In the genomic region with DNA sequence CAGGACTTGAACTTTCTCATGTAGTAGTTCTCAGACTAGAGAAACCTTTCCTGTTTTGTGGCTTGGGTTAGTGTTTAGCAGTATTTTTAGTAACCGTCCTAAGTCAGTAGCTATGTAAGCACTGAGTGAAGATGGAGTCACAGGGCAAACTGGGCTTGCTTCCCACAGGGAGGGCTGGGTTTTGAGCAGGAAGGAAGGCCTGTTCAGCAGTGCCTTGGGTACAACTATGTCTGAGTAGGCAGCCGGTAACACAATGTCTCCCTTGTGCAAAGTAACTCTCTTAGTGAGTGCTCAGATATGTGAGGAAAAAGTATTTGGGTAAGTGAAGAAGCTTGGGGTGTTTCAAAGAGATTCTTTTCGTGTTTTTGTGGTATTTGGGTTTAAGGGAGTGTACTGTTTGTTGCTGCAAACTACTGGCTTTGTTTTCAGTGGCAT, we compare ENCODE assay signal across 8 cellular contexts.
DNase-seq lines count a peak whose midpoint lies in the region; ATAC-seq, FAIRE-seq and TF ChIP-seq lines count a peak whose summit lies in the region.

No MANE protein-coding gene starts in this region.

- H4K91ac ChIP-seq in H1 (replicated peaks; ENCODE audit: insufficient read length, low read length), result no peak overlapping the region

- no peak overlapping the region for H2BK15ac ChIP-seq in H1 (ENCODE audit: low read length)

- H2BK20ac ChIP-seq in H1 (ENCODE audit: low read length), result no peak overlapping the region

- H2BK12ac ChIP-seq in H1 (ENCODE audit: low read depth, low read length), result no peak overlapping the region

- H3K9me3 ChIP-seq in SK-N-MC (ENCODE audit: low read depth, low read length) (no peaks in the 10 kb centered on the region), H1 (ENCODE audit: insufficient read depth in 2 of 2, low read depth in 1 of 2, low read length in 1 of 2) (no peaks in the 10 kb centered on the region)

- no peak for TF ChIP-seq RAD21 in H1 (IDR thresholded peaks at IDR 0.05 in 1 of 2, conservative IDR thresholded peaks at IDR 0.05 in 1 of 2; ENCODE audit: low read depth in 2 of 2, low read length in 2 of 2)

- no peaks in the 10 kb centered on the region; the same call in 1 of the 2 replicates for H3K23me2 ChIP-seq in H1 (ENCODE audit: low read depth, low read length)

- H3K23ac ChIP-seq in H1 (ENCODE audit: insufficient read length), result no peak overlapping the region

- no peak for ATAC-seq in HG02623 (IDR thresholded peaks at IDR 0.05; ENCODE audit: unreplicated experiment)

- H3K36me3 ChIP-seq in SK-N-MC (ENCODE audit: insufficient read depth, low read length) (no peaks in the 10 kb centered on the region), H1 (ENCODE audit: control insufficient read depth in 2 of 4, insufficient read depth in 4 of 4, low read length in 3 of 4) (0 out of 8 replicates have a peak, but pooled peaks cover 0 to 2% (median 0%) of the 10 kb centered on the region in 4 experiments)

- H3K27ac ChIP-seq in SK-N-MC (peak overlapping the region; percentile 88), H1 (ENCODE audit: low read depth, low read length) (no peak overlapping the region)

- H2BK5ac ChIP-seq in H1 (ENCODE audit: low read depth, low read length), result no peak overlapping the region

- CTCF ChIA-PET in H1 (lab: Charles Lee; ENCODE audit: partially characterized antibody), result interaction anchor here (0.7 to 2.6 kb wide), 7 partner anchors 11 to 211 kb away, joined by 3 to 17 read pairs (median 4); no protein-coding TSS in a partner anchor

- H3K79me2 ChIP-seq in H1 (ENCODE audit: control insufficient read depth in 1 of 2, insufficient read depth in 2 of 2, low read length in 2 of 2), result no peaks in the 10 kb centered on the region

- H4K5ac ChIP-seq in H1 (ENCODE audit: insufficient read length, low read depth, low read length), result no peak overlapping the region

- H4K8ac ChIP-seq in H1 (ENCODE audit: extremely low read depth, insufficient read depth, low read length), result no peak overlapping the region

- peaks cover 0 to 1% of the 10 kb centered on the region in 2 experiments for H4K20me1 ChIP-seq in H1 (replicated peaks in 1 of 2; ENCODE audit: control insufficient read depth in 1 of 2, insufficient read depth in 2 of 2, low read length in 2 of 2)

- TF ChIP-seq POLR2A in H1 (IDR thresholded peaks at IDR 0.05; ENCODE audit: control extremely low read depth in 1 of 2, low read depth in 2 of 2, low read length in 2 of 2), result no peak

- no peak overlapping the region for H2BK120ac ChIP-seq in H1 (replicated peaks; ENCODE audit: low read depth, low read length)

- POLR2A ChIA-PET in H1 (lab: Charles Lee; ENCODE audit: partially characterized antibody), result no interaction called here

- FAIRE-seq in H1 (lab: Jason Lieb, UNC), result no peak

- H3K14ac ChIP-seq in H1 (ENCODE audit: insufficient read length), result no peak overlapping the region

- 83 to 100% methylated on average over 1 to 3 of the region's 3 CpGs for WGBS in H1 (ENCODE audit: extremely low coverage in 1 of 2, insufficient coverage in 1 of 2, insufficient read length in 1 of 2, insufficient replicate concordance in 2 of 2, low coverage in 1 of 2, low lambda C conversion rate in 2 of 2, missing lambda C conversion rate in 1 of 2), 2 experiments

- H3K9ac ChIP-seq in SK-N-MC (ENCODE audit: insufficient read length) (peak overlapping the region; percentile 71), H1 (replicated peaks in 1 of 4; ENCODE audit: extremely low read depth in 1 of 4, low read depth in 3 of 4, low read length in 3 of 4) (no peak overlapping the region)

- H3K18ac ChIP-seq in H1 (ENCODE audit: extremely low read depth, low read length), result 0 out of 2 replicates have a peak overlapping the region, but pooled peaks have one; percentile 9

- peak overlapping the region; percentile 61 for H3K4me3 ChIP-seq in SK-N-MC
- H3K4me3 ChIP-seq in H1 (ENCODE audit: extremely low read depth in 1 of 4, insufficient read depth in 2 of 4, low read depth in 3 of 4, low read length in 4 of 4), result no peak overlapping the region

- DNase-seq in C1 segment of cervical spinal cord (lab: John Stamatoyannopoulos, UW) (peak in 12 of 14 donors; percentile 25 to 83 (median 68)), HCEC 1CT (peak; percentile 94), SK-N-MC (ENCODE audit: low read depth, low spot score) (peak; percentile 14), H1 (ENCODE audit: low read depth in 1 of 2, low spot score in 2 of 2) (no peak), lung microvascular endothelial cell (ENCODE audit: low read depth in 2 of 2) (peak; percentile 87 to 98), superior temporal gyrus (ENCODE audit: extremely low spot score) (peak; percentile 91), NCI-H748 treated with DMSO at 0.1 percent for 48 hours (lab: John Stamatoyannopoulos, UW) (no peak)

- no peak overlapping the region for H2AFZ ChIP-seq in H1 (ENCODE audit: low read length)

- H3K4me2 ChIP-seq in H1 (ENCODE audit: insufficient read depth in 1 of 2, low read depth in 2 of 2, low read length in 2 of 2), result no peak overlapping the region

- H2AK5ac ChIP-seq in H1 (ENCODE audit: low read depth, low read length), result no peak overlapping the region

- no peak for TF ChIP-seq EP300 in H1 (IDR thresholded peaks at IDR 0.05; ENCODE audit: borderline replicate concordance in 1 of 2, low read depth in 2 of 2, low read length in 2 of 2)

- H3K4me1 ChIP-seq in H1 (replicated peaks in 1 of 4; ENCODE audit: control insufficient read depth in 3 of 4, insufficient read depth in 4 of 4, low read length in 3 of 4), result peaks cover 0 to 3% (median 1%) of the 10 kb centered on the region in 4 experiments; a peak in 2 of 7 replicates

- H3K4ac ChIP-seq in H1 (replicated peaks; ENCODE audit: insufficient read length, low read depth, low read length), result no peak overlapping the region

- no peaks in the 10 kb centered on the region for H3K27me3 ChIP-seq in H1 (replicated peaks in 1 of 4; ENCODE audit: control insufficient read depth in 3 of 4, extremely low read depth in 1 of 4, insufficient read depth in 3 of 4, low read length in 3 of 4)

- TF ChIP-seq CTCF in H1 (IDR thresholded peaks at IDR 0.05; ENCODE audit: control extremely low read depth in 1 of 3, insufficient read depth in 1 of 3, low read depth in 1 of 3, low read length in 3 of 3), result no peak

- no peak overlapping the region for H3K56ac ChIP-seq in H1 (replicated peaks; ENCODE audit: insufficient read length, low read depth, low read length)

- H3K79me1 ChIP-seq in H1 (ENCODE audit: low read depth, low read length), result no peaks in the 10 kb centered on the region

TF ChIP-seq in H1, 55 proteins besides CTCF, POLR2A, EP300 and RAD21:
- TF ChIP-seq, protein P1, sequence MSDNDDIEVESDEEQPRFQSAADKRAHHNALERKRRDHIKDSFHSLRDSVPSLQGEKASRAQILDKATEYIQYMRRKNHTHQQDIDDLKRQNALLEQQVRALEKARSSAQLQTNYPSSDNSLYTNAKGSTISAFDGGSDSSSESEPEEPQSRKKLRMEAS (IDR thresholded peaks at IDR 0.05), result no peak
- TF ChIP-seq JUN (IDR thresholded peaks at IDR 0.05; ENCODE audit: low read depth, low read length) (no peak), SP1 (IDR thresholded peaks at IDR 0.05; ENCODE audit: low read depth, low read length) (no peak), GTF2F1 (IDR thresholded peaks at IDR 0.05; ENCODE audit: borderline replicate concordance, low read depth, low read length) (no peak), JUND (IDR thresholded peaks at IDR 0.05; ENCODE audit: low read length) (no peak), NANOG (IDR thresholded peaks at IDR 0.05; ENCODE audit: insufficient read depth, low read depth, low read length, poor library complexity, severe bottlenecking) (no peak), KDM5A (IDR thresholded peaks at IDR 0.05; ENCODE audit: low read length) (no peak), SUZ12 (IDR thresholded peaks at IDR 0.05; ENCODE audit: low read length) (no peak), ASH2L (IDR thresholded peaks at IDR 0.05; ENCODE audit: low read length) (no peak)

Comparison
In these comparisons a context has a peak if more than half of its experiments do, and no peak if none do; other contexts are left out.
1. DNase-seq: peak in C1 segment of cervical spinal cord (12 of 14), HCEC 1CT (single experiment), SK-N-MC (single experiment), lung microvascular endothelial cell (2 of 2) and superior temporal gyrus (single experiment); none in H1 (0 of 2) and NCI-H748 treated with DMSO at 0.1 percent for 48 hours (single experiment).